9 cellular contexts compared by ENCODE assay signal in genomic region chrX:24145340-24146186, GRCh38. TPM values are rescaled to one million over a fixed set of nuclear protein-coding genes. Genes with fewer than 3 reads are reported as not detected.
A peak's percentile ranks its signal among the peaks of the same experiment; 100 is the strongest.
DNase-seq lines count a peak whose midpoint lies in the region; ATAC-seq and TF ChIP-seq lines count a peak whose summit lies in the region.
"Had no signal": no experiment of that assay in that cellular context is flagged by ENCODE, and none has a peak within 500 bp of the region (broad histone marks: within the 10 kb centered on the region; RNA-seq: fewer than 3 reads in every experiment).

No MANE protein-coding gene starts in this region.

- H3K27ac ChIP-seq in gastrocnemius medialis: peak overlapping the region; percentile 93 to 99 (median 95)

- H3K36me3 ChIP-seq in gastrocnemius medialis: no peaks in the 10 kb centered on the region

- H3K4me3 ChIP-seq in NB4 (ENCODE audit: low read depth, low read length) (peak overlapping the region; percentile 52), epithelial cell of proximal tubule (ENCODE audit: low read depth, low read length) (no peak overlapping the region), gastrocnemius medialis (peak overlapping the region in 1 of 4 donors; percentile 27)

- TF ChIP-seq POLR2A in NB4 (IDR thresholded peaks at IDR 0.05; ENCODE audit: extremely low read depth, insufficient read length): no peak
- no peak for TF ChIP-seq POLR2A in gastrocnemius medialis (IDR thresholded peaks at IDR 0.05)

- no peaks in the 10 kb centered on the region for H3K27me3 ChIP-seq in gastrocnemius medialis

- no peak for TF ChIP-seq CTCF in NB4 (IDR thresholded peaks at IDR 0.05; ENCODE audit: low read depth, low read length)
- TF ChIP-seq CTCF in epithelial cell of proximal tubule (conservative IDR thresholded peaks at IDR 0.05; ENCODE audit: low read depth, low read length): peak; percentile 7
- TF ChIP-seq CTCF in gastrocnemius medialis (IDR thresholded peaks at IDR 0.05 in 4 of 5, conservative IDR thresholded peaks at IDR 0.05 in 1 of 5): no peak

- in situ Hi-C loops in gastrocnemius medialis (cut with MboI; ENCODE audit: low sequenced_read_pairs in 4 of 4): no loop called here

- H3K4me1 ChIP-seq in gastrocnemius medialis: peaks cover 14 to 26% of the 10 kb centered on the region in 2 donors

- H3K9me3 ChIP-seq in gastrocnemius medialis: no peaks in the 10 kb centered on the region

- intact Hi-C loops in gastrocnemius medialis (cut with DNase I; ENCODE audit: low total_unique reads): no loop called here

- DNase-seq in EL: peak; percentile 66
- DNase-seq in NB4 (ENCODE audit: low read depth): no peak
- no peak for DNase-seq in epithelial cell of proximal tubule (ENCODE audit: low read depth)
- DNase-seq in gastrocnemius medialis: no peak
- no peak for DNase-seq in NCI-H446 treated with DMSO at 0.1 percent for 48 hours (lab: John Stamatoyannopoulos, UW)
- no peak for DNase-seq in Kasumi-1 (lab: John Stamatoyannopoulos, UW)
- DNase-seq in superior temporal gyrus (ENCODE audit: extremely low spot score): no peak
- no peak for DNase-seq in stimulated activated CD4-positive, alpha-beta T cell treated with anti-CD3 and anti-CD28 coated beads, Interleukin-1b, Interleukin-23, amount 100 ng/mL, for 48 hours
- DNase-seq: activated CD4-positive, alpha-beta T cell treated with anti-CD3 and anti-CD28 coated beads for 4 hours had no signal

- ATAC-seq in gastrocnemius medialis: no peak

RNA-seq across cellular contexts. Expression of gene ZFX, which starts 4.0 kb away (rescaled TPM):
- total RNA-seq in epithelial cell of proximal tubule (10.8 and 25.1 TPM in 2 replicates), gastrocnemius medialis (10 to 100 TPM; 42.9 to 63.3 (median 57.3) TPM)
